Comparison of ENCODE assay signal across 3 cellular contexts in genomic region chr4:40140607-40141006, GRCh38. TPM values are rescaled to one million over a fixed set of nuclear protein-coding genes. Genes with fewer than 3 reads are reported as not detected.
"Had no signal": no experiment of that assay in that cellular context is flagged by ENCODE, and none has a peak within 500 bp of the region (broad histone marks: within the 10 kb centered on the region; RNA-seq: fewer than 3 reads in every experiment).

No MANE protein-coding gene starts in this region.

RNA-seq across cellular contexts. Expression of gene RHOH, which starts 56.2 kb away (rescaled TPM):
- total RNA-seq: GM23248, H4, HFFc6 had no signal
- polyA plus RNA-seq: GM23248 had no signal
